Comparison of ENCODE assay signal across 13 cellular contexts in genomic region chr3:22121068-22121706, GRCh38.
DNase-seq lines count a peak whose midpoint lies in the region; ATAC-seq and TF ChIP-seq lines count a peak whose summit lies in the region.
"Had no signal": no experiment of that assay in that cellular context is flagged by ENCODE, and none has a peak within 500 bp of the region (broad histone marks: within the 10 kb centered on the region; RNA-seq: fewer than 3 reads in every experiment).

No MANE protein-coding gene starts in this region.

- no peak overlapping the region for H3K27ac ChIP-seq in esophagus muscularis mucosa (replicated peaks in 1 of 4)
- H3K27ac ChIP-seq in foreskin keratinocyte: no peak overlapping the region

- ATAC-seq in GM18498 (IDR thresholded peaks at IDR 0.05; ENCODE audit: unreplicated experiment): peak; percentile 72
- ATAC-seq in GM19438 (IDR thresholded peaks at IDR 0.05; ENCODE audit: low read depth, unreplicated experiment): peak; percentile 88
- ATAC-seq in HG02943 (IDR thresholded peaks at IDR 0.05; ENCODE audit: low read depth, unreplicated experiment): peak; percentile 84
- no peak for ATAC-seq in activated T-helper 17 cell treated with anti-CD3 and anti-CD28 coated beads, Interleukin-2, amount 50 U/mL, for 72 hours (replicated peaks)
- no peak for ATAC-seq in foreskin keratinocyte

- H3K4me3 Mint-ChIP-seq in activated T-helper 17 cell treated with anti-CD3 and anti-CD28 coated beads, Interleukin-2, amount 50 U/mL, for 72 hours: no peak overlapping the region
- no peak overlapping the region for H3K4me3 Mint-ChIP-seq in CD14-positive monocyte
- H3K4me3 Mint-ChIP-seq: activated CD4-positive, alpha-beta T cell treated with anti-CD3 and anti-CD28 coated beads, Interleukin-2, amount 10 ng/mL, durations not matched to agents 7 days and 5 days; activated naive CD8-positive, alpha-beta T cell treated with anti-CD3 and anti-CD28 coated beads for 36 hours had no signal

- no peak for TF ChIP-seq EP300 in esophagus muscularis mucosa (IDR thresholded peaks at IDR 0.05)

- no peaks in the 10 kb centered on the region for H3K36me3 ChIP-seq in esophagus muscularis mucosa

- intact Hi-C loops in esophagus muscularis mucosa (cut with DNase I) (no loop called here), CD14-positive monocyte (cut with micrococcal nuclease) (loop anchor here in 1 of 2 donors (5.0 kb wide), 1 partner anchor 1784 kb away; no protein-coding TSS in a partner anchor)

- no peak overlapping the region for H3K27ac Mint-ChIP-seq in activated T-helper 17 cell treated with anti-CD3 and anti-CD28 coated beads, Interleukin-2, amount 50 U/mL, for 72 hours
- H3K27ac Mint-ChIP-seq in CD14-positive monocyte: no peak overlapping the region
- H3K27ac Mint-ChIP-seq: activated CD4-positive, alpha-beta T cell treated with anti-CD3 and anti-CD28 coated beads, Interleukin-2, amount 10 ng/mL, durations not matched to agents 7 days and 5 days; activated naive CD8-positive, alpha-beta T cell treated with anti-CD3 and anti-CD28 coated beads for 36 hours had no signal

- no peaks in the 10 kb centered on the region for H3K27me3 Mint-ChIP-seq in activated T-helper 17 cell treated with anti-CD3 and anti-CD28 coated beads, Interleukin-2, amount 50 U/mL, for 72 hours
- H3K27me3 Mint-ChIP-seq in CD14-positive monocyte (ENCODE audit: low read depth in 3 of 3): no peaks in the 10 kb centered on the region
- H3K27me3 Mint-ChIP-seq: activated CD4-positive, alpha-beta T cell treated with anti-CD3 and anti-CD28 coated beads, Interleukin-2, amount 10 ng/mL, durations not matched to agents 7 days and 5 days; activated naive CD8-positive, alpha-beta T cell treated with anti-CD3 and anti-CD28 coated beads for 36 hours had no signal

- WGBS in esophagus muscularis mucosa: 89% methylated on average over 5 of the region's 5 CpGs

- TF ChIP-seq CTCF in esophagus muscularis mucosa (IDR thresholded peaks at IDR 0.05): no peak
- TF ChIP-seq CTCF in foreskin keratinocyte (conservative IDR thresholded peaks at IDR 0.05): no peak
- TF ChIP-seq CTCF in CD14-positive monocyte (IDR thresholded peaks at IDR 0.05): no peak

- DNase-seq in NCI-H345 treated with DMSO at 0.1 percent for 48 hours (lab: John Stamatoyannopoulos, UW; ENCODE audit: unreplicated experiment) (peak; percentile 39), esophagus muscularis mucosa (ENCODE audit: extremely low spot score) (no peak), foreskin keratinocyte (no peak), CD14-positive monocyte (ENCODE audit: low spot score) (no peak)
- DNase-seq: activated CD4-positive, alpha-beta T cell treated with anti-CD3 and anti-CD28 coated beads, Interleukin-2, amount 10 ng/mL, durations not matched to agents 7 days and 5 days; activated naive CD8-positive, alpha-beta T cell treated with anti-CD3 and anti-CD28 coated beads for 36 hours; NCI-H1436; nucleus accumbens; stimulated activated naive CD4-positive, alpha-beta T cell treated with Interleukin-2 at 50 U/mL for 16 hours had no signal

- no peak for TF ChIP-seq POLR2A in esophagus muscularis mucosa (IDR thresholded peaks at IDR 0.05; ENCODE audit: low read depth)

- no peaks in the 10 kb centered on the region for H3K36me3 Mint-ChIP-seq in activated T-helper 17 cell treated with anti-CD3 and anti-CD28 coated beads, Interleukin-2, amount 50 U/mL, for 72 hours (ENCODE audit: low read depth)
- no peaks in the 10 kb centered on the region for H3K36me3 Mint-ChIP-seq in CD14-positive monocyte
- H3K36me3 Mint-ChIP-seq: activated naive CD8-positive, alpha-beta T cell treated with anti-CD3 and anti-CD28 coated beads for 36 hours had no signal

- no peak overlapping the region for H3K4me3 ChIP-seq in esophagus muscularis mucosa

- H3K4me1 Mint-ChIP-seq in activated T-helper 17 cell treated with anti-CD3 and anti-CD28 coated beads, Interleukin-2, amount 50 U/mL, for 72 hours: no peaks in the 10 kb centered on the region
- H3K4me1 Mint-ChIP-seq in CD14-positive monocyte: no peaks in the 10 kb centered on the region
- H3K4me1 Mint-ChIP-seq: activated CD4-positive, alpha-beta T cell treated with anti-CD3 and anti-CD28 coated beads, Interleukin-2, amount 10 ng/mL, durations not matched to agents 7 days and 5 days; activated naive CD8-positive, alpha-beta T cell treated with anti-CD3 and anti-CD28 coated beads for 36 hours had no signal

- H3K4me1 ChIP-seq in esophagus muscularis mucosa: no peaks in the 10 kb centered on the region
- H3K4me1 ChIP-seq in foreskin keratinocyte: no peaks in the 10 kb centered on the region

- H3K9me3 ChIP-seq in esophagus muscularis mucosa: no peaks in the 10 kb centered on the region

- no peaks in the 10 kb centered on the region for H3K27me3 ChIP-seq in esophagus muscularis mucosa
- no peaks in the 10 kb centered on the region for H3K27me3 ChIP-seq in foreskin keratinocyte

- H3K9me3 Mint-ChIP-seq in activated T-helper 17 cell treated with anti-CD3 and anti-CD28 coated beads, Interleukin-2, amount 50 U/mL, for 72 hours: no peaks in the 10 kb centered on the region
- H3K9me3 Mint-ChIP-seq in CD14-positive monocyte: no peaks in the 10 kb centered on the region
- H3K9me3 Mint-ChIP-seq: activated CD4-positive, alpha-beta T cell treated with anti-CD3 and anti-CD28 coated beads, Interleukin-2, amount 10 ng/mL, durations not matched to agents 7 days and 5 days; activated naive CD8-positive, alpha-beta T cell treated with anti-CD3 and anti-CD28 coated beads for 36 hours had no signal

Comparison
In these comparisons a context has a peak if more than half of its experiments do, and no peak if none do; other contexts are left out.
1. ATAC-seq: peak in GM18498 (single experiment), GM19438 (single experiment) and HG02943 (single experiment); none in activated T-helper 17 cell treated with anti-CD3 and anti-CD28 coated beads, Interleukin-2, amount 50 U/mL, for 72 hours (single experiment) and foreskin keratinocyte (single experiment).